In genomic region chr1:235997916-235998315, GRCh38 we compare ENCODE assay signal across 17 cellular contexts.
DNase-seq lines count a peak whose midpoint lies in the region; ATAC-seq and TF ChIP-seq lines count a peak whose summit lies in the region.
"Had no signal": no experiment of that assay in that cellular context is flagged by ENCODE, and none has a peak within 500 bp of the region (broad histone marks: within the 10 kb centered on the region; RNA-seq: fewer than 3 reads in every experiment).

No MANE protein-coding gene starts in this region.

- H3K4me1 Mint-ChIP-seq in activated CD4-positive, alpha-beta T cell treated with anti-CD3 and anti-CD28 coated beads, Interleukin-2, amount 10 ng/mL, durations not matched to agents 7 days and 5 days, result peaks cover 66% of the 10 kb centered on the region
- peaks cover 25 to 53% (median 47%) of the 10 kb centered on the region in 3 donors for H3K4me1 Mint-ChIP-seq in CD8-positive, alpha-beta memory T cell
- H3K4me1 Mint-ChIP-seq in T-helper 2 cell treated with Interferon-gamma antibody and Interleukin-4, amounts not matched to agents 5 μg/mL and 100 μg/mL, for 36 hours (ENCODE audit: low read depth), result peaks cover 56% of the 10 kb centered on the region
- H3K4me1 Mint-ChIP-seq in effector memory CD8-positive, alpha-beta T cell (ENCODE audit: low read depth in 2 of 2), result peaks cover 19 to 42% of the 10 kb centered on the region in 2 donors
- peaks cover 7% of the 10 kb centered on the region for H3K4me1 Mint-ChIP-seq in endodermal cell

- H3K27me3 Mint-ChIP-seq in activated CD4-positive, alpha-beta T cell treated with anti-CD3 and anti-CD28 coated beads, Interleukin-2, amount 10 ng/mL, durations not matched to agents 7 days and 5 days, result no peaks in the 10 kb centered on the region
- no peaks in the 10 kb centered on the region for H3K27me3 Mint-ChIP-seq in CD8-positive, alpha-beta memory T cell
- H3K27me3 Mint-ChIP-seq in T-helper 2 cell treated with Interferon-gamma antibody and Interleukin-4, amounts not matched to agents 5 μg/mL and 100 μg/mL, for 36 hours (ENCODE audit: low read depth), result no peaks in the 10 kb centered on the region
- H3K27me3 Mint-ChIP-seq in effector memory CD8-positive, alpha-beta T cell, result peaks cover 0 to 3% of the 10 kb centered on the region in 2 donors
- H3K27me3 Mint-ChIP-seq in endodermal cell (ENCODE audit: insufficient read depth), result no peaks in the 10 kb centered on the region

- TF ChIP-seq CTCF in endodermal cell (conservative IDR thresholded peaks at IDR 0.05), result no peak

- H3K36me3 Mint-ChIP-seq in activated CD4-positive, alpha-beta T cell treated with anti-CD3 and anti-CD28 coated beads, Interleukin-2, amount 10 ng/mL, durations not matched to agents 7 days and 5 days (ENCODE audit: low read depth), result peaks cover 4% of the 10 kb centered on the region
- H3K36me3 Mint-ChIP-seq in CD8-positive, alpha-beta memory T cell, result no peaks in the 10 kb centered on the region
- H3K36me3 Mint-ChIP-seq in T-helper 2 cell treated with Interferon-gamma antibody and Interleukin-4, amounts not matched to agents 5 μg/mL and 100 μg/mL, for 36 hours (ENCODE audit: low read depth), result peaks cover 8% of the 10 kb centered on the region
- peaks cover 3% of the 10 kb centered on the region for H3K36me3 Mint-ChIP-seq in effector memory CD8-positive, alpha-beta T cell (ENCODE audit: insufficient read depth)
- no peaks in the 10 kb centered on the region for H3K36me3 Mint-ChIP-seq in endodermal cell (ENCODE audit: low read depth)

- POLR2A ChIA-PET in activated CD4-positive, alpha-beta T cell treated with anti-CD3 and anti-CD28 coated beads, Interleukin-2, amount 10 ng/mL, durations not matched to agents 7 days and 5 days (lab: Charles Lee), result no interaction called here
- POLR2A ChIA-PET in CD8-positive, alpha-beta memory T cell (lab: Charles Lee), result interaction anchor here (0.6 kb wide), 1 partner anchor 493 kb away, joined by 4 read pairs; no protein-coding TSS in a partner anchor

- peak overlapping the region; percentile 95 for H3K27ac Mint-ChIP-seq in activated CD4-positive, alpha-beta T cell treated with anti-CD3 and anti-CD28 coated beads, Interleukin-2, amount 10 ng/mL, durations not matched to agents 7 days and 5 days
- peak overlapping the region; percentile 86 to 99 (median 97) for H3K27ac Mint-ChIP-seq in CD8-positive, alpha-beta memory T cell
- H3K27ac Mint-ChIP-seq in T-helper 2 cell treated with Interferon-gamma antibody and Interleukin-4, amounts not matched to agents 5 μg/mL and 100 μg/mL, for 36 hours, result peak overlapping the region; percentile 98
- H3K27ac Mint-ChIP-seq in effector memory CD8-positive, alpha-beta T cell, result peak overlapping the region; percentile 92 to 95
- H3K27ac Mint-ChIP-seq in endodermal cell, result no peak overlapping the region

- H3K36me3 ChIP-seq in CD8-positive, alpha-beta memory T cell (ENCODE audit: insufficient read depth, low read length), result no peaks in the 10 kb centered on the region
- H3K36me3 ChIP-seq in endodermal cell (ENCODE audit: control insufficient read depth, insufficient read depth, low read length), result no peaks in the 10 kb centered on the region

- no peak overlapping the region for H3K9ac ChIP-seq in endodermal cell (ENCODE audit: extremely low read depth, low read length, poor library complexity, severe bottlenecking)

- ATAC-seq in effector memory CD8-positive, alpha-beta T cell (replicated peaks), result no peak

- no peak overlapping the region for H3K4me3 ChIP-seq in CD8-positive, alpha-beta memory T cell (ENCODE audit: low read length)
- no peak overlapping the region for H3K4me3 ChIP-seq in endodermal cell (ENCODE audit: low read length)
- H3K4me3 ChIP-seq: ascending aorta, suprapubic skin had no signal

- no peak overlapping the region for H3K4me3 Mint-ChIP-seq in activated CD4-positive, alpha-beta T cell treated with anti-CD3 and anti-CD28 coated beads, Interleukin-2, amount 10 ng/mL, durations not matched to agents 7 days and 5 days
- peak overlapping the region in 2 of 7 donors; percentile 20 to 54 for H3K4me3 Mint-ChIP-seq in CD8-positive, alpha-beta memory T cell
- H3K4me3 Mint-ChIP-seq in T-helper 2 cell treated with Interferon-gamma antibody and Interleukin-4, amounts not matched to agents 5 μg/mL and 100 μg/mL, for 36 hours, result no peak overlapping the region
- H3K4me3 Mint-ChIP-seq in effector memory CD8-positive, alpha-beta T cell, result peak overlapping the region; percentile 17 to 51
- no peak overlapping the region for H3K4me3 Mint-ChIP-seq in endodermal cell

- peaks cover 24% of the 10 kb centered on the region for H3K4me1 ChIP-seq in CD8-positive, alpha-beta memory T cell (ENCODE audit: insufficient read depth, low read length)
- H3K4me1 ChIP-seq in endodermal cell (ENCODE audit: control insufficient read depth, insufficient read depth, low read length), result no peaks in the 10 kb centered on the region
- H3K4me1 ChIP-seq: ascending aorta had no signal

- no peak overlapping the region for H3K27ac ChIP-seq in CD8-positive, alpha-beta memory T cell (ENCODE audit: low read depth, low read length)
- H3K27ac ChIP-seq in endodermal cell (ENCODE audit: low read depth, low read length), result no peak overlapping the region
- H3K27ac ChIP-seq: ascending aorta, C4-2B, suprapubic skin had no signal

- DNase-seq in activated CD4-positive, alpha-beta T cell treated with anti-CD3 and anti-CD28 coated beads, Interleukin-2, amount 10 ng/mL, durations not matched to agents 7 days and 5 days, result no peak
- no peak for DNase-seq in activated CD4-positive, alpha-beta T cell treated with anti-CD3 and anti-CD28 coated beads, Interleukin-2, amount 50 U/mL, for 48 hours
- DNase-seq in CD8-positive, alpha-beta memory T cell, result no peak
- no peak for DNase-seq in T-helper 2 cell treated with Interferon-gamma antibody and Interleukin-4, amounts not matched to agents 5 μg/mL and 100 μg/mL, for 36 hours (ENCODE audit: low spot score)
- DNase-seq in effector memory CD8-positive, alpha-beta T cell, result no peak
- DNase-seq in EL, result no peak
- no peak for DNase-seq in SIG-M5 treated with dmso at 0.1 percent for 504 hours (lab: John Stamatoyannopoulos, UW; ENCODE audit: unreplicated experiment)
- no peak for DNase-seq in endodermal cell
- DNase-seq: ACHN; DMS79; HCEC 1CT; NCI-H1436 treated with DMSO at 0.1 percent for 48 hours; stimulated activated CD4-positive, alpha-beta T cell treated with anti-CD3 and anti-CD28 coated beads, Interleukin-12 subunit alpha, Interleukin-12 subunit beta, amount 100 ng/mL, for 4 hours; stimulated activated CD8-positive, alpha-beta memory T cell treated with anti-CD3 and anti-CD28 coated beads, Interleukin-4, amount 100 ng/mL, for 48 hours had no signal

- no peaks in the 10 kb centered on the region for H3K27me3 ChIP-seq in CD8-positive, alpha-beta memory T cell (ENCODE audit: insufficient read depth, low read length, poor library complexity, severe bottlenecking)
- H3K27me3 ChIP-seq in endodermal cell (ENCODE audit: control insufficient read depth, insufficient read depth, low read length, poor library complexity, severe bottlenecking), result no peaks in the 10 kb centered on the region
- H3K27me3 ChIP-seq: ascending aorta, suprapubic skin had no signal

- CTCF ChIA-PET in activated CD4-positive, alpha-beta T cell treated with anti-CD3 and anti-CD28 coated beads, Interleukin-2, amount 10 ng/mL, durations not matched to agents 7 days and 5 days (lab: Charles Lee), result interaction anchor here (0.7 to 1.6 kb wide), 3 partner anchors 9 to 214 kb away, joined by 3 read pairs; no protein-coding TSS in a partner anchor
- CTCF ChIA-PET in CD8-positive, alpha-beta memory T cell (lab: Charles Lee), result interaction anchor here (1.3 to 4.8 kb wide), 2 partner anchors 23 to 26 kb away, joined by 3 to 39 read pairs; no protein-coding TSS in a partner anchor

- no peaks in the 10 kb centered on the region for H3K9me3 ChIP-seq in CD8-positive, alpha-beta memory T cell (ENCODE audit: low read length)
- no peaks in the 10 kb centered on the region for H3K9me3 ChIP-seq in endodermal cell (ENCODE audit: control insufficient read depth, low read length)
- H3K9me3 ChIP-seq: ascending aorta, suprapubic skin had no signal

- H3K9me3 Mint-ChIP-seq in activated CD4-positive, alpha-beta T cell treated with anti-CD3 and anti-CD28 coated beads, Interleukin-2, amount 10 ng/mL, durations not matched to agents 7 days and 5 days, result peaks cover 3% of the 10 kb centered on the region
- peaks cover 0 to 2% (median 0%) of the 10 kb centered on the region in 5 donors for H3K9me3 Mint-ChIP-seq in CD8-positive, alpha-beta memory T cell
- H3K9me3 Mint-ChIP-seq in T-helper 2 cell treated with Interferon-gamma antibody and Interleukin-4, amounts not matched to agents 5 μg/mL and 100 μg/mL, for 36 hours, result peaks cover 4% of the 10 kb centered on the region
- H3K9me3 Mint-ChIP-seq in effector memory CD8-positive, alpha-beta T cell, result no peaks in the 10 kb centered on the region
- H3K9me3 Mint-ChIP-seq in endodermal cell, result no peaks in the 10 kb centered on the region

- 91 to 100% methylated on average over 5 of the region's 5 CpGs for WGBS in endodermal cell (ENCODE audit: insufficient coverage in 1 of 2, insufficient read length in 1 of 2), 2 experiments

Comparison
In these comparisons a context has a peak if more than half of its experiments do, and no peak if none do; other contexts are left out.
1. H3K4me3 Mint-ChIP-seq: peak in effector memory CD8-positive, alpha-beta T cell (2 of 2); none in activated CD4-positive, alpha-beta T cell treated with anti-CD3 and anti-CD28 coated beads, Interleukin-2, amount 10 ng/mL, durations not matched to agents 7 days and 5 days (single experiment), T-helper 2 cell treated with Interferon-gamma antibody and Interleukin-4, amounts not matched to agents 5 μg/mL and 100 μg/mL, for 36 hours (single experiment) and endodermal cell (single experiment).